10 cellular contexts compared by ENCODE assay signal in the genomic region with DNA sequence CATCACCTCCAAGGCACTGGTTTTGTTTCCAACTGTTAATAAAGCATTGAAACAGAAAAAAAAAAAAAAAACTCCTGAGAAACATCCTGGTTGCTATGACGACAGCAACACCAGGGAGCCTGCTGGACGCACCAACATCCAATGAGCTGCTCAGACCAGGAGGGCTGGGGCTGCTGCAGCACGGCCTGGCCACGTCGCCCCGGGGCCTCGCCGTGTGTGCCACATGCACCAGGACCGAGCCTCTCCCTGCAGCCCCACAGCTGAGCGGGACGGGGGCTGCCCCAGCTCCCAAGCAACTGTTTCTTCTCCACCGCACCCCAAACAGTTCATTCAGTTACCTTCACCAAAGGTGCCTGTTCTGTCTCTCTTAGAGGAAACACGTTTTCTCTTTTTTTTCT. TPM values are rescaled to one million over a fixed set of nuclear protein-coding genes. Genes with fewer than 3 reads are reported as not detected.
A peak's percentile ranks its signal among the peaks of the same experiment; 100 is the strongest.
DNase-seq lines count a peak whose midpoint lies in the region; ATAC-seq and TF ChIP-seq lines count a peak whose summit lies in the region.
"Had no signal": no experiment of that assay in that cellular context is flagged by ENCODE, and none has a peak within 500 bp of the region (broad histone marks: within the 10 kb centered on the region; RNA-seq: fewer than 3 reads in every experiment).

No MANE protein-coding gene starts in this region.

- H3K9me3 Mint-ChIP-seq in natural killer cell, result no peaks in the 10 kb centered on the region

- 0 out of 22 replicates have a peak overlapping the region, but pooled peaks of 1 of the 11 experiments have one; percentile 21 for H3K9ac ChIP-seq in BLaER1 treated with 17β-estradiol and CSF1 and Interleukin-3, amounts not matched to agents 10 nM and 100 nM
- H3K9ac ChIP-seq in NT2/D1 (ENCODE audit: insufficient read length, low read depth), result no peak overlapping the region

- H3K4me1 Mint-ChIP-seq in natural killer cell, result peaks cover 66 to 80% of the 10 kb centered on the region in 2 donors

- no peak for TF ChIP-seq CTCF in fibroblast of the aortic adventitia (IDR thresholded peaks at IDR 0.05; ENCODE audit: insufficient read depth, low read length)
- no peak for TF ChIP-seq CTCF in natural killer cell (IDR thresholded peaks at IDR 0.05)

- peak overlapping the region in 2 of 11 experiments; percentile 31 to 34; a peak in 2 of 22 replicates for H3K27ac ChIP-seq in BLaER1 treated with 17β-estradiol and CSF1 and Interleukin-3, amounts not matched to agents 10 nM and 100 nM

- peak overlapping the region; percentile 8 to 80 (median 70); a peak in 19 of 22 replicates for H3K4me2 ChIP-seq in BLaER1 treated with 17β-estradiol and CSF1 and Interleukin-3, amounts not matched to agents 10 nM and 100 nM

- no peak overlapping the region for H3K4me3 ChIP-seq in BLaER1 treated with 17β-estradiol and CSF1 and Interleukin-3, amounts not matched to agents 10 nM and 100 nM
- H3K4me3 ChIP-seq in NT2/D1 (ENCODE audit: insufficient read length, low read depth), result no peak overlapping the region
- H3K4me3 ChIP-seq in fibroblast of the aortic adventitia (ENCODE audit: low read depth, low read length), result peak overlapping the region; percentile 23

- intact Hi-C loops in natural killer cell (cut with micrococcal nuclease), result no loop called here

- H3K4me3 Mint-ChIP-seq in natural killer cell, result peak overlapping the region; percentile 79
- H3K4me3 Mint-ChIP-seq: activated CD4-positive, alpha-beta T cell treated with anti-CD3 and anti-CD28 coated beads, Interleukin-2, amount 10 ng/mL, durations not matched to agents 7 days and 5 days had no signal

- no peaks in the 10 kb centered on the region for H3K27me3 ChIP-seq in BLaER1 treated with 17β-estradiol and CSF1 and Interleukin-3, amounts not matched to agents 10 nM and 100 nM
- no peaks in the 10 kb centered on the region for H3K27me3 ChIP-seq in NT2/D1 (ENCODE audit: insufficient read depth, insufficient read length)

- H3K4me1 ChIP-seq in BLaER1 treated with 17β-estradiol and CSF1 and Interleukin-3, amounts not matched to agents 10 nM and 100 nM, result peaks cover 46 to 88% (median 78%) of the 10 kb centered on the region in 10 experiments
- peaks cover 21% of the 10 kb centered on the region for H3K4me1 ChIP-seq in NT2/D1 (ENCODE audit: insufficient read depth, insufficient read length)

- peak overlapping the region; percentile 92 to 93 for H3K27ac Mint-ChIP-seq in natural killer cell

- DNase-seq in NT2/D1 (ENCODE audit: low read depth, low spot score) (peak; percentile 60), fibroblast of the aortic adventitia (ENCODE audit: low read depth) (peak; percentile 75), natural killer cell (no peak), globus pallidus (ENCODE audit: low spot score) (no peak)
- DNase-seq: activated CD4-positive, alpha-beta T cell treated with anti-CD3 and anti-CD28 coated beads, Interleukin-2, amount 10 ng/mL, durations not matched to agents 7 days and 5 days; NCI-H2171 had no signal

- H3K27me3 Mint-ChIP-seq in natural killer cell (ENCODE audit: low read depth in 2 of 2), result no peaks in the 10 kb centered on the region
- H3K27me3 Mint-ChIP-seq: activated CD4-positive, alpha-beta T cell treated with anti-CD3 and anti-CD28 coated beads, Interleukin-2, amount 10 ng/mL, durations not matched to agents 7 days and 5 days had no signal

- H3K36me3 Mint-ChIP-seq in natural killer cell, result peaks cover 15% of the 10 kb centered on the region

- peaks cover 0 to 13% (median 0%) of the 10 kb centered on the region in 11 experiments; a peak in 7 of 22 replicates for H3K9me3 ChIP-seq in BLaER1 treated with 17β-estradiol and CSF1 and Interleukin-3, amounts not matched to agents 10 nM and 100 nM (replicated peaks in 1 of 11)
- no peaks in the 10 kb centered on the region for H3K9me3 ChIP-seq in NT2/D1 (ENCODE audit: insufficient read depth, low read length)

- H4K20me1 ChIP-seq in BLaER1 treated with 17β-estradiol and CSF1 and Interleukin-3, amounts not matched to agents 10 nM and 100 nM, result peaks cover 70 to 91% (median 88%) of the 10 kb centered on the region in 11 experiments

- H3K36me3 ChIP-seq in BLaER1 treated with 17β-estradiol and CSF1 and Interleukin-3, amounts not matched to agents 10 nM and 100 nM, result peaks cover 12 to 64% (median 40%) of the 10 kb centered on the region in 11 experiments; a peak in 20 of 22 replicates
- H3K36me3 ChIP-seq in NT2/D1 (ENCODE audit: insufficient read depth, insufficient read length, low read length), result peaks cover 19% of the 10 kb centered on the region

- ATAC-seq in natural killer cell (peak; percentile 48 to 72 (median 68)), GM18498 (IDR thresholded peaks at IDR 0.05; ENCODE audit: unreplicated experiment) (no peak), GM19395 (IDR thresholded peaks at IDR 0.05; ENCODE audit: unreplicated experiment) (no peak), GM21390 (IDR thresholded peaks at IDR 0.05; ENCODE audit: unreplicated experiment) (no peak)

RNA-seq across cellular contexts. Expression of a gene that starts 54.5 kb away (rescaled TPM):
- total RNA-seq in fibroblast of the aortic adventitia (ENCODE audit: low replicate concordance) (14.0 and 36.1 TPM in 2 replicates), natural killer cell (100 to 1,000 TPM; 252 to 277 (median 274) TPM)

Comparison
In these comparisons a context has a peak if more than half of its experiments do, and no peak if none do; other contexts are left out.
1. DNase-seq: peak in NT2/D1 (single experiment) and fibroblast of the aortic adventitia (single experiment); none in natural killer cell (single experiment) and globus pallidus (single experiment).
2. ATAC-seq: peak in natural killer cell (3 of 3); none in GM18498 (single experiment), GM19395 (single experiment) and GM21390 (single experiment).